Comparison of ENCODE assay signal across 8 cellular contexts in genomic region chrX:71067727-71068051, GRCh38. TPM values are rescaled to one million over a fixed set of nuclear protein-coding genes. Genes with fewer than 3 reads are reported as not detected.
DNase-seq lines count a peak whose midpoint lies in the region; ATAC-seq, FAIRE-seq and TF ChIP-seq lines count a peak whose summit lies in the region.

No MANE protein-coding gene starts in this region.

- WGBS in GM12878 (ENCODE audit: insufficient coverage, insufficient replicate concordance, low lambda C conversion rate, missing lambda C conversion rate), result 25% methylated on average over 11 of the region's 11 CpGs
- WGBS in right lobe of liver (ENCODE audit: insufficient coverage, low coverage, low lambda C conversion rate, missing lambda C conversion rate), result 22% methylated on average over 11 of the region's 11 CpGs

- SMC1A ChIA-PET in GM12878 (lab: Charles Lee; ENCODE audit: uncharacterized antibody, unreplicated experiment), result interaction anchor here (1.0 to 1.2 kb wide), 4 partner anchors 9 to 112 kb away, joined by 3 to 6 read pairs (median 4); no protein-coding TSS in a partner anchor

- H3K4me1 Mint-ChIP-seq in Calu3 (ENCODE audit: low read depth, unreplicated experiment), result peaks cover 10% of the 10 kb centered on the region

- intact Hi-C loops in Calu3 (cut with micrococcal nuclease; ENCODE audit: unreplicated experiment), result no loop called here
- intact Hi-C loops in GM12878 (cut with micrococcal nuclease; ENCODE audit: unreplicated experiment), result loop anchor here (1.0 kb wide), 1 partner anchor 14 kb away; no protein-coding TSS in a partner anchor
- intact Hi-C loops in right lobe of liver (cut with DNase I), result no loop called here
- intact Hi-C loops in tibial artery (cut with DNase I; ENCODE audit: low total_unique reads), result no loop called here

- POLR2A ChIA-PET in GM12878 (lab: Charles Lee), result interaction anchor here (0.6 to 1.1 kb wide), 4 partner anchors 12 to 264 kb away, joined by 4 to 6 read pairs (median 4); no protein-coding TSS in a partner anchor

- peak; percentile 27 for FAIRE-seq in GM12878 (lab: Jason Lieb, UNC)

- H2AFZ ChIP-seq in GM12878 (ENCODE audit: control insufficient read depth, low read depth, low read length), result peak overlapping the region; percentile 83

- H3K79me2 ChIP-seq in GM12878 (ENCODE audit: control insufficient read depth, insufficient read depth, low read length), result peaks cover 14% of the 10 kb centered on the region

- CTCF ChIA-PET in Calu3 (lab: Charles Lee) (interaction anchor here (0.6 kb wide), 1 partner anchor 42 kb away, joined by 3 read pairs; no protein-coding TSS in a partner anchor), GM12878 (lab: Yijun Ruan, JAX) (interaction anchor here (0.5 to 0.6 kb wide), 2 partner anchors 10 to 111 kb away, joined by 3 read pairs; no protein-coding TSS in a partner anchor)

- TF ChIP-seq RAD21 in GM12878 (IDR thresholded peaks at IDR 0.05; ENCODE audit: insufficient read depth, low read depth, low read length), result no peak

- RAD21 ChIA-PET in GM12878 (lab: Charles Lee; ENCODE audit: unreplicated experiment), result interaction anchor here (0.6 to 1.0 kb wide), 2 partner anchors 14 to 45 kb away, joined by 3 to 4 read pairs; no protein-coding TSS in a partner anchor

- H3K4me3 ChIP-seq in GM12878 (peak overlapping the region; percentile 77), right lobe of liver (peak overlapping the region; percentile 47 to 62 (median 61)), tibial artery (peak overlapping the region; percentile 65 to 66)

- peak overlapping the region; percentile 73 for H3K9ac ChIP-seq in GM12878 (ENCODE audit: control insufficient read depth, insufficient read depth, low read length)

- H3K36me3 ChIP-seq in GM12878 (ENCODE audit: control insufficient read depth in 2 of 2, insufficient read depth in 2 of 2, low read length in 1 of 2) (no peaks in the 10 kb centered on the region), right lobe of liver (no peaks in the 10 kb centered on the region), tibial artery (peaks cover 0 to under 1% (median 0%) of the 10 kb centered on the region in 3 donors)

- H3K4me1 ChIP-seq in GM12878 (ENCODE audit: control insufficient read depth, insufficient read depth, low read length) (no peaks in the 10 kb centered on the region), right lobe of liver (peaks cover 0 to 2% (median 0%) of the 10 kb centered on the region in 4 donors), tibial artery (peaks cover 0 to 14% (median 0%) of the 10 kb centered on the region in 4 donors)

- H3K9me3 ChIP-seq in GM12878 (replicated peaks; ENCODE audit: control insufficient read depth, insufficient read depth, low read length), result no peaks in the 10 kb centered on the region
- no peaks in the 10 kb centered on the region for H3K9me3 ChIP-seq in right lobe of liver
- no peaks in the 10 kb centered on the region for H3K9me3 ChIP-seq in tibial artery

- H3K36me3 Mint-ChIP-seq in Calu3 (ENCODE audit: insufficient read depth, unreplicated experiment), result peaks cover 18% of the 10 kb centered on the region

- H3K4me3 Mint-ChIP-seq in Calu3 (ENCODE audit: low read depth, unreplicated experiment), result peak overlapping the region; percentile 85

- TF ChIP-seq POLR2A in GM12878 (IDR thresholded peaks at IDR 0.05; ENCODE audit: low read depth, low read length), result no peak
- no peak for TF ChIP-seq POLR2A in right lobe of liver (IDR thresholded peaks at IDR 0.05)

- peak; percentile 6 for ATAC-seq in HG03460 (IDR thresholded peaks at IDR 0.05; ENCODE audit: unreplicated experiment)
- ATAC-seq in GM12878, result no peak; the same call in 2 of the 3 replicates
- ATAC-seq in right lobe of liver, result peak in 3 of 4 donors; percentile 2 to 3 (median 3)

- H3K27me3 ChIP-seq in GM12878 (replicated peaks in 1 of 2; ENCODE audit: control insufficient read depth in 2 of 2, insufficient read depth in 2 of 2, low read length in 1 of 2), result no peaks in the 10 kb centered on the region
- H3K27me3 ChIP-seq in right lobe of liver, result no peaks in the 10 kb centered on the region
- H3K27me3 ChIP-seq in tibial artery, result no peaks in the 10 kb centered on the region

- no peak for DNase-seq in Calu3
- DNase-seq in GM12878 (ENCODE audit: low read depth, low spot score), result no peak
- no peak for DNase-seq in right lobe of liver
- DNase-seq in tibial artery, result no peak
- no peak for DNase-seq in SHP77 treated with DMSO at 0.1 percent for 48 hours (lab: John Stamatoyannopoulos, UW)
- DNase-seq in mucosa of gallbladder (ENCODE audit: low spot score), result no peak
- no peak for DNase-seq in NCI-H187 (lab: John Stamatoyannopoulos, UW)

- H3K27ac ChIP-seq in GM12878 (ENCODE audit: control insufficient read depth, insufficient read depth), result peak overlapping the region; percentile 78
- H3K27ac ChIP-seq in right lobe of liver, result peak overlapping the region; percentile 36 to 54 (median 37)
- peak overlapping the region; percentile 81 to 84 for H3K27ac ChIP-seq in tibial artery

- in situ Hi-C loops in GM12878 (cut with MboI), result no loop called here

- peak overlapping the region; percentile 69; the same call in 1 of the 2 replicates for H3K4me2 ChIP-seq in GM12878 (ENCODE audit: control insufficient read depth, insufficient read depth)

- TF ChIP-seq CTCF in Calu3 (IDR thresholded peaks at IDR 0.05; ENCODE audit: unreplicated experiment), result no peak
- no peak for TF ChIP-seq CTCF in GM12878 (IDR thresholded peaks at IDR 0.05 in 2 of 3, conservative IDR thresholded peaks at IDR 0.05 in 1 of 3; ENCODE audit: control insufficient read depth in 2 of 3, extremely low read depth in 1 of 3, insufficient read depth in 1 of 3, low read depth in 3 of 3, low read length in 3 of 3)
- TF ChIP-seq CTCF in right lobe of liver (IDR thresholded peaks at IDR 0.05), result no peak
- no peak for TF ChIP-seq CTCF in tibial artery (IDR thresholded peaks at IDR 0.05)

- H4K20me1 ChIP-seq in GM12878 (ENCODE audit: control insufficient read depth, insufficient read depth), result no peaks in the 10 kb centered on the region

- peak overlapping the region; percentile 66 for H3K27ac Mint-ChIP-seq in Calu3 (ENCODE audit: unreplicated experiment)

- BruUV-seq in Calu3 (replicated peaks; lab: Mats Ljungman, UMichigan) (no TSS peak), GM12878 (replicated peaks; lab: Mats Ljungman, UMichigan) (no TSS peak)

- peaks cover 10% of the 10 kb centered on the region for H3K27me3 Mint-ChIP-seq in Calu3 (ENCODE audit: unreplicated experiment)

- TF ChIP-seq EP300 in GM12878 (IDR thresholded peaks at IDR 0.05; ENCODE audit: borderline replicate concordance in 1 of 2, control insufficient read depth in 1 of 2, low read depth in 2 of 2, low read length in 2 of 2), result no peak

- no peaks in the 10 kb centered on the region for H3K9me3 Mint-ChIP-seq in Calu3 (ENCODE audit: low read depth, unreplicated experiment)

RNA-seq across cellular contexts. Expression of gene SNX12, which starts 0.4 kb away (rescaled TPM):
- total RNA-seq in Calu3 (2022) (82.7 and 82.8 TPM in 2 replicates), GM12878 (2014; rRNA removed) (36.8 and 43.4 TPM in 2 replicates), GM12878 (2014; rRNA removed; fragmentation: Illumina TruSeq; extraction: Trizol) (29.6 and 31.6 TPM in 2 replicates), GM12878 (2021) (47.7 and 50.4 TPM in 2 replicates), right lobe of liver (10 to 100 TPM; 21.2 to 31.1 (median 24.1) TPM), mucosa of gallbladder (65.3 TPM)
- 13.3 and 15.4 TPM in 2 replicates for total RNA-seq in GM12878 (2013; cell fraction: nucleolus; rRNA removed)
- 20.5 TPM for polyA plus RNA-seq in GM12878 (2011; ENCODE audit: low read depth)
- polyA plus RNA-seq in GM12878 (2011; rRNA removed) (48.2 and 48.4 TPM in 2 replicates), GM12878 (2014; fragmentation: Illumina TruSeq; extraction: Trizol) (31.4 and 38.3 TPM in 2 replicates), GM12878 (2014; fragmentation: Nextera tagmentation; extraction: Ambion mirVana) (10 to 100 TPM; 13.5 to 22.6 TPM), GM12878 (2014; rRNA removed) (40.0 and 40.6 TPM in 2 replicates), GM12878 (2016; fragmentation: Nextera tagmentation; extraction: Ambion mirVana) (1 to 10 TPM; 4.4 TPM)
- 44.8 and 46.7 TPM in 2 replicates for polyA plus RNA-seq in GM12878 (2011; cell fraction: cytosol; rRNA removed)
- polyA plus RNA-seq in GM12878 (2011; cell fraction: nucleus; rRNA removed), result 14.7 and 16.3 TPM in 2 replicates
- 24.9 and 25.4 TPM in 2 replicates for polyA plus RNA-seq in GM12878 (2012)
- polyA minus RNA-seq in GM12878 (2011; rRNA and poly(A)+ RNA removed), result 26.0 and 39.9 TPM in 2 replicates
- polyA minus RNA-seq in GM12878 (2011; cell fraction: cytosol; rRNA and poly(A)+ RNA removed), result 14.7 and 15.8 TPM in 2 replicates
- 4.6 and 10.0 TPM in 2 replicates for polyA minus RNA-seq in GM12878 (2011; cell fraction: nucleus; rRNA and poly(A)+ RNA removed)

RNA-seq across cellular contexts. Expression of gene FOXO4, which starts 28.0 kb away (rescaled TPM):
- total RNA-seq in Calu3 (2022), result 7.8 and 9.8 TPM in 2 replicates
- total RNA-seq in GM12878 (2013; cell fraction: nucleolus; rRNA removed), result 3.5 and 4.2 TPM in 2 replicates
- 2.7 and 2.8 TPM in 2 replicates for total RNA-seq in GM12878 (2014; rRNA removed)
- total RNA-seq in GM12878 (2014; rRNA removed; fragmentation: Illumina TruSeq; extraction: Trizol), result 1.9 and 2.4 TPM in 2 replicates
- total RNA-seq in GM12878 (2021), result 6.9 and 8.1 TPM in 2 replicates
- 2.8 TPM for polyA plus RNA-seq in GM12878 (2011; ENCODE audit: low read depth)
- polyA plus RNA-seq in GM12878 (2011; rRNA removed), result 2.0 and 3.3 TPM in 2 replicates
- 3.9 and 4.4 TPM in 2 replicates for polyA plus RNA-seq in GM12878 (2011; cell fraction: cytosol; rRNA removed)
- polyA plus RNA-seq in GM12878 (2011; cell fraction: nucleus; rRNA removed), result 8.0 and 8.2 TPM in 2 replicates
- polyA plus RNA-seq in GM12878 (2012), result 4.9 and 5.6 TPM in 2 replicates
- polyA plus RNA-seq in GM12878 (2014; fragmentation: Illumina TruSeq; extraction: Trizol), result 1.1 and 2.9 TPM in 2 replicates
- under 1 TPM; 0.05 to 0.11 TPM for polyA plus RNA-seq in GM12878 (2014; fragmentation: Nextera tagmentation; extraction: Ambion mirVana)
- polyA plus RNA-seq in GM12878 (2014; rRNA removed), result 3.2 and 3.4 TPM in 2 replicates
- 1 to 10 TPM in 1 of 2 experiments, under 1 TPM in 1; 0.97 to 1.2 TPM for polyA plus RNA-seq in GM12878 (2016; fragmentation: Nextera tagmentation; extraction: Ambion mirVana)
- polyA minus RNA-seq in GM12878 (2011; rRNA and poly(A)+ RNA removed), result 1.6 and 3.6 TPM in 2 replicates
- polyA minus RNA-seq in GM12878 (2011; cell fraction: cytosol; rRNA and poly(A)+ RNA removed), result 1.4 and 2.4 TPM in 2 replicates
- 0.97 and 1.1 TPM in 2 replicates for polyA minus RNA-seq in GM12878 (2011; cell fraction: nucleus; rRNA and poly(A)+ RNA removed)
- 10 to 100 TPM in 2 of 6 experiments, 1 to 10 TPM in 4; 5.2 to 12.1 (median 8.5) TPM for total RNA-seq in right lobe of liver
- total RNA-seq in mucosa of gallbladder, result 42.3 TPM

RNA-seq across cellular contexts. Expression of gene CXorf65, which starts 38.9 kb away (rescaled TPM):
- not detected in 2 replicates for total RNA-seq in Calu3 (2022)
- total RNA-seq in GM12878 (2013; cell fraction: nucleolus; rRNA removed), result 11.1 and 15.9 TPM in 2 replicates
- 0.54 and 2.3 TPM in 2 replicates for total RNA-seq in GM12878 (2014; rRNA removed)
- total RNA-seq in GM12878 (2014; rRNA removed; fragmentation: Illumina TruSeq; extraction: Trizol), result 2.5 and 4.0 TPM in 2 replicates
- total RNA-seq in GM12878 (2021), result 4.0 and 4.8 TPM in 2 replicates
- 2.0 TPM for polyA plus RNA-seq in GM12878 (2011; ENCODE audit: low read depth)
- 4.8 and 9.0 TPM in 2 replicates for polyA plus RNA-seq in GM12878 (2011; rRNA removed)
- 0.77 and 4.0 TPM in 2 replicates for polyA plus RNA-seq in GM12878 (2011; cell fraction: cytosol; rRNA removed)
- polyA plus RNA-seq in GM12878 (2011; cell fraction: nucleus; rRNA removed), result 35.1 and 37.9 TPM in 2 replicates
- polyA plus RNA-seq in GM12878 (2012), result 4.1 and 6.2 TPM in 2 replicates
- polyA plus RNA-seq in GM12878 (2014; fragmentation: Illumina TruSeq; extraction: Trizol), result 2.1 and 27.5 TPM in 2 replicates
- 1 to 10 TPM; 2.1 to 2.8 TPM for polyA plus RNA-seq in GM12878 (2014; fragmentation: Nextera tagmentation; extraction: Ambion mirVana)
- 1.8 and 2.7 TPM in 2 replicates for polyA plus RNA-seq in GM12878 (2014; rRNA removed)
- polyA plus RNA-seq in GM12878 (2016; fragmentation: Nextera tagmentation; extraction: Ambion mirVana), result 1 to 10 TPM in 1 of 2 experiments, under 1 TPM in 1; 0.82 to 2.4 TPM
- 10.9 and 14.8 TPM in 2 replicates for polyA minus RNA-seq in GM12878 (2011; rRNA and poly(A)+ RNA removed)
- not detected in 2 replicates for polyA minus RNA-seq in GM12878 (2011; cell fraction: cytosol; rRNA and poly(A)+ RNA removed)
- polyA minus RNA-seq in GM12878 (2011; cell fraction: nucleus; rRNA and poly(A)+ RNA removed), result 18.4 and 25.0 TPM in 2 replicates
- total RNA-seq in right lobe of liver, result not detected
- total RNA-seq in mucosa of gallbladder, result not detected

RNA-seq across cellular contexts. Expression of gene IL2RG, which starts 43.7 kb away (rescaled TPM):
- 0.57 and 3.6 TPM in 2 replicates for total RNA-seq in Calu3 (2022)
- total RNA-seq in GM12878 (2013; cell fraction: nucleolus; rRNA removed), result 246 and 297 TPM in 2 replicates
- 58.6 and 63.9 TPM in 2 replicates for total RNA-seq in GM12878 (2014; rRNA removed)
- total RNA-seq in GM12878 (2014; rRNA removed; fragmentation: Illumina TruSeq; extraction: Trizol), result 79.4 and 89.8 TPM in 2 replicates
- total RNA-seq in GM12878 (2021), result 155 and 159 TPM in 2 replicates
- 226 TPM for polyA plus RNA-seq in GM12878 (2011; ENCODE audit: low read depth)
- 523 and 686 TPM in 2 replicates for polyA plus RNA-seq in GM12878 (2011; rRNA removed)
- polyA plus RNA-seq in GM12878 (2011; cell fraction: cytosol; rRNA removed), result 1,216 and 1,425 TPM in 2 replicates
- polyA plus RNA-seq in GM12878 (2011; cell fraction: nucleus; rRNA removed), result 357 and 510 TPM in 2 replicates
- 212 and 286 TPM in 2 replicates for polyA plus RNA-seq in GM12878 (2012)
- 485 TPM in 2 replicates for polyA plus RNA-seq in GM12878 (2014; fragmentation: Illumina TruSeq; extraction: Trizol)
- polyA plus RNA-seq in GM12878 (2014; fragmentation: Nextera tagmentation; extraction: Ambion mirVana), result 100 to 1,000 TPM; 135 to 138 TPM
- polyA plus RNA-seq in GM12878 (2014; rRNA removed), result 189 and 207 TPM in 2 replicates
- polyA plus RNA-seq in GM12878 (2016; fragmentation: Nextera tagmentation; extraction: Ambion mirVana), result 100 to 1,000 TPM; 236 to 269 TPM
- 484 and 716 TPM in 2 replicates for polyA minus RNA-seq in GM12878 (2011; rRNA and poly(A)+ RNA removed)
- 108 and 119 TPM in 2 replicates for polyA minus RNA-seq in GM12878 (2011; cell fraction: cytosol; rRNA and poly(A)+ RNA removed)
- polyA minus RNA-seq in GM12878 (2011; cell fraction: nucleus; rRNA and poly(A)+ RNA removed), result 133 and 149 TPM in 2 replicates
- total RNA-seq in right lobe of liver, result 1 to 10 TPM in 5 of 6 experiments, under 1 TPM in 1; 0.64 to 4.0 (median 1.7) TPM
- 8.9 TPM for total RNA-seq in mucosa of gallbladder

RNA-seq across cellular contexts. Expression of gene MED12, which starts 50.7 kb away (rescaled TPM):
- total RNA-seq in Calu3 (2022) (53.3 and 56.2 TPM in 2 replicates), GM12878 (2014; rRNA removed) (14.8 and 20.3 TPM in 2 replicates), GM12878 (2014; rRNA removed; fragmentation: Illumina TruSeq; extraction: Trizol) (5.7 and 5.9 TPM in 2 replicates), GM12878 (2021) (28.5 and 28.8 TPM in 2 replicates), right lobe of liver (10 to 100 TPM in 5 of 6 experiments, 1 to 10 TPM in 1; 7.8 to 16.3 (median 12.5) TPM), mucosa of gallbladder (43.2 TPM)
- total RNA-seq in GM12878 (2013; cell fraction: nucleolus; rRNA removed), result 95.7 and 99.0 TPM in 2 replicates
- polyA plus RNA-seq in GM12878 (2011; ENCODE audit: low read depth), result 19.3 TPM
- polyA plus RNA-seq in GM12878 (2011; rRNA removed) (4.9 and 13.0 TPM in 2 replicates), GM12878 (2014; fragmentation: Illumina TruSeq; extraction: Trizol) (18.3 and 18.9 TPM in 2 replicates), GM12878 (2014; fragmentation: Nextera tagmentation; extraction: Ambion mirVana) (1 to 10 TPM in 1 of 2 experiments, under 1 TPM in 1; 0.68 to 1.7 TPM), GM12878 (2014; rRNA removed) (13.5 and 15.2 TPM in 2 replicates), GM12878 (2016; fragmentation: Nextera tagmentation; extraction: Ambion mirVana) (10 to 100 TPM; 13.9 to 14.0 TPM)
- 12.9 and 18.1 TPM in 2 replicates for polyA plus RNA-seq in GM12878 (2011; cell fraction: cytosol; rRNA removed)
- 125 and 131 TPM in 2 replicates for polyA plus RNA-seq in GM12878 (2011; cell fraction: nucleus; rRNA removed)
- 21.2 and 24.5 TPM in 2 replicates for polyA plus RNA-seq in GM12878 (2012)
- 41.0 and 75.2 TPM in 2 replicates for polyA minus RNA-seq in GM12878 (2011; rRNA and poly(A)+ RNA removed)
- polyA minus RNA-seq in GM12878 (2011; cell fraction: cytosol; rRNA and poly(A)+ RNA removed), result 23.8 and 31.8 TPM in 2 replicates
- polyA minus RNA-seq in GM12878 (2011; cell fraction: nucleus; rRNA and poly(A)+ RNA removed), result 61.7 and 72.0 TPM in 2 replicates
